ENCODE assay signal across 8 cellular contexts in the genomic region with DNA sequence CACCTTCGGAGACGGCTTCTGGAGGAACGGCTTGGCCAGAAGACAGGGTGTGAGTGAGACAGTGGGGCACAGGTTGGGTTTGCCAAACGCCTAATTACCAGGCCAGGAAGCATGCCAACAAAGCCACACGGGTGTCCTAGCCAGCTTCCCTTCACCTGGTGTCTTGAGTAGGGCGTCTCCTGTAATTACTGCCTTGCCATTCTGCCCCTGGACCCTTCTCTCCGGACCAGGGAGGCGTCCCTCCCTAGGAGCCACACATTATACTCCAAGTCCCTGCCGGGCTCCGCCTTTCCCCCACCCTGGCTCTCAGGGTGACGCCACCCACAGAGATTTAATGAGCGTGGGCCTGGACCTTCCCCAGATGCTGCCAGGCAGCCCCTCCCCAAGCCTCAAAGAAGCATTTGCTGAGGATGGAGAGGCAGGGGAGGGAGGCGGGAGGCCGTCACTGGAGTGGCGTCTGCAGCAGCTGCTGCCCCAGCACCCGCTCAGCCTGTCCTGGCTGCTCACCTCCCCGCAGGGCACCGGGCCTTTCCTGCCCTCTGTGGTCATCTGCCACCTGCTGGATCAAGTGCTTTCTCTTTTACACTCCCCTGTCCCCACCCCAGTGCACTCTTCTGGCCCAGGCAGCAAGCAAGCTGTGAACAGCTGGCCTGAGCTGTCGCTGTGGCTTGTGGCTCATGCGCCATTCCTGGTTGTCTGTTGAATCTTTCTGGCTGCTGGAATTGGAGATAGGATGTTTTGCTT. TPM values are rescaled to one million over a fixed set of nuclear protein-coding genes. Genes with fewer than 3 reads are reported as not detected.
DNase-seq lines count a peak whose midpoint lies in the region; ATAC-seq and TF ChIP-seq lines count a peak whose summit lies in the region.

No MANE protein-coding gene starts in this region.

- peak overlapping the region; percentile 33 for H3K4me3 Mint-ChIP-seq in activated T-helper 17 cell treated with anti-CD3 and anti-CD28 coated beads, Interleukin-2, amount 50 U/mL, for 72 hours

- H3K4me3 ChIP-seq in BE2C (ENCODE audit: low read depth, low read length) = no peak overlapping the region

- peak overlapping the region; percentile 70 for H3K27ac Mint-ChIP-seq in activated T-helper 17 cell treated with anti-CD3 and anti-CD28 coated beads, Interleukin-2, amount 50 U/mL, for 72 hours

- no peaks in the 10 kb centered on the region for H3K4me1 ChIP-seq in BE2C

- no peaks in the 10 kb centered on the region for H3K27me3 ChIP-seq in BE2C

- H3K9me3 ChIP-seq in BE2C = no peaks in the 10 kb centered on the region

- DNase-seq in BE2C (peak; percentile 34), left kidney (ENCODE audit: low read depth, low spot score) (peak; percentile 61), GOT3 (lab: John Stamatoyannopoulos, UW) (no peak), NCI-H226 (no peak)
- DNase-seq in activated CD4-positive, alpha-beta T cell treated with anti-CD3 and anti-CD28 coated beads, Interleukin-2, amount 50 U/mL, for 4 hours = no peak

- no peaks in the 10 kb centered on the region for H3K36me3 Mint-ChIP-seq in activated T-helper 17 cell treated with anti-CD3 and anti-CD28 coated beads, Interleukin-2, amount 50 U/mL, for 72 hours (ENCODE audit: low read depth)

- peak; percentile 23; the same call in 1 of the 2 replicates for TF ChIP-seq CTCF in BE2C (IDR thresholded peaks at IDR 0.05; ENCODE audit: low read depth, low read length)

- peaks cover 19% of the 10 kb centered on the region for H3K4me1 Mint-ChIP-seq in activated T-helper 17 cell treated with anti-CD3 and anti-CD28 coated beads, Interleukin-2, amount 50 U/mL, for 72 hours

- TF ChIP-seq RAD21 in Ishikawa (IDR thresholded peaks at IDR 0.05; ENCODE audit: low read depth) = peak; percentile 47; the same call in 1 of the 2 replicates

- H3K9me3 Mint-ChIP-seq in activated T-helper 17 cell treated with anti-CD3 and anti-CD28 coated beads, Interleukin-2, amount 50 U/mL, for 72 hours = no peaks in the 10 kb centered on the region

- H3K27me3 Mint-ChIP-seq in activated T-helper 17 cell treated with anti-CD3 and anti-CD28 coated beads, Interleukin-2, amount 50 U/mL, for 72 hours = no peaks in the 10 kb centered on the region

- peaks cover 64% of the 10 kb centered on the region for H3K36me3 ChIP-seq in BE2C

- no peak for TF ChIP-seq EP300 in Ishikawa (IDR thresholded peaks at IDR 0.05; ENCODE audit: borderline replicate concordance)

- ATAC-seq in activated T-helper 17 cell treated with anti-CD3 and anti-CD28 coated beads, Interleukin-2, amount 50 U/mL, for 72 hours (replicated peaks) = no peak
- no peak for ATAC-seq in HG03432 (IDR thresholded peaks at IDR 0.05; ENCODE audit: unreplicated experiment)

TF ChIP-seq in Ishikawa, 13 proteins besides CTCF, POLR2A, EP300 and RAD21:
- no peak for TF ChIP-seq YY1 (IDR thresholded peaks at IDR 0.05; ENCODE audit: low read depth)
- no peak for TF ChIP-seq CEBPB (IDR thresholded peaks at IDR 0.05)
- TF ChIP-seq TAF1 (IDR thresholded peaks at IDR 0.05; ENCODE audit: low read depth) = no peak
- TF ChIP-seq, protein P1, sequence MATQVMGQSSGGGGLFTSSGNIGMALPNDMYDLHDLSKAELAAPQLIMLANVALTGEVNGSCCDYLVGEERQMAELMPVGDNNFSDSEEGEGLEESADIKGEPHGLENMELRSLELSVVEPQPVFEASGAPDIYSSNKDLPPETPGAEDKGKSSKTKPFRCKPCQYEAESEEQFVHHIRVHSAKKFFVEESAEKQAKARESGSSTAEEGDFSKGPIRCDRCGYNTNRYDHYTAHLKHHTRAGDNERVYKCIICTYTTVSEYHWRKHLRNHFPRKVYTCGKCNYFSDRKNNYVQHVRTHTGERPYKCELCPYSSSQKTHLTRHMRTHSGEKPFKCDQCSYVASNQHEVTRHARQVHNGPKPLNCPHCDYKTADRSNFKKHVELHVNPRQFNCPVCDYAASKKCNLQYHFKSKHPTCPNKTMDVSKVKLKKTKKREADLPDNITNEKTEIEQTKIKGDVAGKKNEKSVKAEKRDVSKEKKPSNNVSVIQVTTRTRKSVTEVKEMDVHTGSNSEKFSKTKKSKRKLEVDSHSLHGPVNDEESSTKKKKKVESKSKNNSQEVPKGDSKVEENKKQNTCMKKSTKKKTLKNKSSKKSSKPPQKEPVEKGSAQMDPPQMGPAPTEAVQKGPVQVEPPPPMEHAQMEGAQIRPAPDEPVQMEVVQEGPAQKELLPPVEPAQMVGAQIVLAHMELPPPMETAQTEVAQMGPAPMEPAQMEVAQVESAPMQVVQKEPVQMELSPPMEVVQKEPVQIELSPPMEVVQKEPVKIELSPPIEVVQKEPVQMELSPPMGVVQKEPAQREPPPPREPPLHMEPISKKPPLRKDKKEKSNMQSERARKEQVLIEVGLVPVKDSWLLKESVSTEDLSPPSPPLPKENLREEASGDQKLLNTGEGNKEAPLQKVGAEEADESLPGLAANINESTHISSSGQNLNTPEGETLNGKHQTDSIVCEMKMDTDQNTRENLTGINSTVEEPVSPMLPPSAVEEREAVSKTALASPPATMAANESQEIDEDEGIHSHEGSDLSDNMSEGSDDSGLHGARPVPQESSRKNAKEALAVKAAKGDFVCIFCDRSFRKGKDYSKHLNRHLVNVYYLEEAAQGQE (IDR thresholded peaks at IDR 0.05; ENCODE audit: low read depth) = no peak
- no peak for TF ChIP-seq TEAD4 (IDR thresholded peaks at IDR 0.05)
- TF ChIP-seq CREB1 (IDR thresholded peaks at IDR 0.05; ENCODE audit: low read depth) = no peak
- no peak for TF ChIP-seq EGR1 (IDR thresholded peaks at IDR 0.05)
- TF ChIP-seq, protein P2, sequence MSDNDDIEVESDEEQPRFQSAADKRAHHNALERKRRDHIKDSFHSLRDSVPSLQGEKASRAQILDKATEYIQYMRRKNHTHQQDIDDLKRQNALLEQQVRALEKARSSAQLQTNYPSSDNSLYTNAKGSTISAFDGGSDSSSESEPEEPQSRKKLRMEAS (IDR thresholded peaks at IDR 0.05) = no peak
- no peak for TF ChIP-seq TCF12 (IDR thresholded peaks at IDR 0.05; ENCODE audit: low read depth)
- TF ChIP-seq, protein P3, sequence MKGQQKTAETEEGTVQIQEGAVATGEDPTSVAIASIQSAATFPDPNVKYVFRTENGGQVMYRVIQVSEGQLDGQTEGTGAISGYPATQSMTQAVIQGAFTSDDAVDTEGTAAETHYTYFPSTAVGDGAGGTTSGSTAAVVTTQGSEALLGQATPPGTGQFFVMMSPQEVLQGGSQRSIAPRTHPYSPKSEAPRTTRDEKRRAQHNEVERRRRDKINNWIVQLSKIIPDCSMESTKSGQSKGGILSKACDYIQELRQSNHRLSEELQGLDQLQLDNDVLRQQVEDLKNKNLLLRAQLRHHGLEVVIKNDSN (IDR thresholded peaks at IDR 0.05) = no peak
- TF ChIP-seq FOXM1 (IDR thresholded peaks at IDR 0.05; ENCODE audit: borderline replicate concordance, low read depth) = no peak
- no peak for TF ChIP-seq ZBTB7A (IDR thresholded peaks at IDR 0.05; ENCODE audit: low read depth)
- TF ChIP-seq NFIC (IDR thresholded peaks at IDR 0.05) = no peak
TF ChIP-seq in Ishikawa: peak in this region for 0.

RNA-seq across cellular contexts. Expression of a gene that starts 20.7 kb away (rescaled TPM):
- polyA plus RNA-seq in BE2C (2012; ENCODE audit: insufficient read depth, insufficient read length, low read depth) = 16.2 TPM
- 100 to 1,000 TPM in 1 of 2 donors, 10 to 100 TPM in 1; 90.9 to 214 TPM for total RNA-seq in activated T-helper 17 cell treated with anti-CD3 and anti-CD28 coated beads, Interleukin-2, amount 50 U/mL, for 72 hours

Comparison
In these comparisons a context has a peak if more than half of its experiments do, and no peak if none do; other contexts are left out.
1. DNase-seq: peak in BE2C (single experiment) and left kidney (single experiment); none in GOT3 (single experiment), NCI-H226 (single experiment) and activated CD4-positive, alpha-beta T cell treated with anti-CD3 and anti-CD28 coated beads, Interleukin-2, amount 50 U/mL, for 4 hours (0 of 2).